Comparison of ENCODE assay signal across 26 cellular contexts in genomic region chr2:10241641-10242430, GRCh38.
DNase-seq lines count a peak whose midpoint lies in the region; ATAC-seq and TF ChIP-seq lines count a peak whose summit lies in the region.
"Had no signal": no experiment of that assay in that cellular context is flagged by ENCODE, and none has a peak within 500 bp of the region (broad histone marks: within the 10 kb centered on the region; RNA-seq: fewer than 3 reads in every experiment).

No MANE protein-coding gene starts in this region.

- no peak for TF ChIP-seq POLR2A in spleen (IDR thresholded peaks at IDR 0.05)

- no peak overlapping the region for H3K27ac ChIP-seq in left lung
- no peak overlapping the region for H3K27ac ChIP-seq in spleen
- H3K27ac ChIP-seq in SJCRH30: no peak overlapping the region
- H3K27ac ChIP-seq: SJSA1, tibial nerve, WERI-Rb-1 had no signal

- no peak for TF ChIP-seq CTCF in left lung (IDR thresholded peaks at IDR 0.05)
- no peak for TF ChIP-seq CTCF in spleen (IDR thresholded peaks at IDR 0.05 in 8 of 11, conservative IDR thresholded peaks at IDR 0.05 in 3 of 11)

- WGBS in spleen, 5 donors: 76 to 92% (median 85%) methylated on average over 19 to 20 of the region's 20 CpGs

- H3K4me1 ChIP-seq in left lung (no peaks in the 10 kb centered on the region), spleen (peaks cover 0 to 29% (median 2%) of the 10 kb centered on the region in 6 donors), SJCRH30 (no peaks in the 10 kb centered on the region)
- H3K4me1 ChIP-seq: SJSA1, tibial nerve had no signal

- peak; percentile 4 for DNase-seq in activated CD8-positive, alpha-beta memory T cell treated with anti-CD3 and anti-CD28 coated beads, Interleukin-2, amount 50 U/mL, for 4 hours
- DNase-seq in activated CD8-positive, alpha-beta memory T cell treated with anti-CD3 and anti-CD28 coated beads, Interleukin-2, amount 50 U/mL, for 48 hours: no peak
- DNase-seq in NOMO-1 treated with dmso at 0.1 percent for 144 hours (lab: John Stamatoyannopoulos, UW; ENCODE audit: unreplicated experiment) (peak; percentile 58), left lung (peak; percentile 35 to 80), spleen (peak; percentile 75), SKM-1 treated with dmso at 0.1 percent for 144 hours (lab: John Stamatoyannopoulos, UW; ENCODE audit: unreplicated experiment) (no peak), SJCRH30 (no peak)
- DNase-seq: 8988T; activated CD4-positive, alpha-beta T cell treated with anti-CD3 and anti-CD28 coated beads for 48 hours; activated effector memory CD4-positive, alpha-beta T cell treated with Interleukin-2 at 50 U/mL for 16 hours; activated naive CD8-positive, alpha-beta T cell treated with anti-CD3 and anti-CD28 coated beads, Interleukin-2, amount 50 U/mL, for 24 hours; CD4-positive, CD25-positive, alpha-beta regulatory T cell; Kasumi-1; mesenchymal stem cell; MV-4-11; NCI-H146; NCI-H2107; NCI-H345; stimulated activated CD4-positive, alpha-beta T cell treated with anti-CD3 and anti-CD28 coated beads, Interleukin-15, amount 100 ng/mL, for 24 hours; stimulated activated CD4-positive, alpha-beta T cell treated with anti-CD3 and anti-CD28 coated beads, Interleukin-4, amount 100 ng/mL, for 4 hours; T-cell; WERI-Rb-1 had no signal

- H3K27me3 ChIP-seq in left lung (no peaks in the 10 kb centered on the region), spleen (replicated peaks in 1 of 7) (peaks cover 0 to 19% (median 0%) of the 10 kb centered on the region in 7 donors), SJCRH30 (no peaks in the 10 kb centered on the region)
- H3K27me3 ChIP-seq: SJSA1, tibial nerve had no signal

- ATAC-seq in left lung (peak; percentile 13), GM18907 (IDR thresholded peaks at IDR 0.05; ENCODE audit: unreplicated experiment) (no peak)
- ATAC-seq: activated naive CD8-positive, alpha-beta T cell treated with anti-CD3 and anti-CD28 coated beads, Interleukin-2, amount 50 U/mL, for 24 hours; GM23338; T-cell had no signal

- no peaks in the 10 kb centered on the region for H3K36me3 ChIP-seq in left lung
- no peaks in the 10 kb centered on the region for H3K36me3 ChIP-seq in spleen
- H3K36me3 ChIP-seq in SJCRH30: no peaks in the 10 kb centered on the region
- H3K36me3 ChIP-seq: SJSA1, tibial nerve, WERI-Rb-1 had no signal

- intact Hi-C loops in left lung (cut with DNase I): no loop called here
- intact Hi-C loops in spleen (cut with DNase I; ENCODE audit: low total_unique reads): no loop called here

- H3K4me3 ChIP-seq in left lung (no peak overlapping the region), spleen (no peak overlapping the region), SJCRH30 (no peak overlapping the region)
- H3K4me3 ChIP-seq: GM23338, SJSA1, tibial nerve had no signal

- H3K9me3 ChIP-seq in left lung (no peaks in the 10 kb centered on the region), spleen (no peaks in the 10 kb centered on the region), SJCRH30 (replicated peaks) (no peaks in the 10 kb centered on the region)
- H3K9me3 ChIP-seq: SJSA1, tibial nerve had no signal

Comparison
In these comparisons a context has a peak if more than half of its experiments do, and no peak if none do; other contexts are left out.
1. DNase-seq: peak in activated CD8-positive, alpha-beta memory T cell treated with anti-CD3 and anti-CD28 coated beads, Interleukin-2, amount 50 U/mL, for 4 hours (single experiment), NOMO-1 treated with dmso at 0.1 percent for 144 hours (single experiment), left lung (2 of 2) and spleen (single experiment); none in activated CD8-positive, alpha-beta memory T cell treated with anti-CD3 and anti-CD28 coated beads, Interleukin-2, amount 50 U/mL, for 48 hours (single experiment), SKM-1 treated with dmso at 0.1 percent for 144 hours (single experiment) and SJCRH30 (0 of 2).